ENCODE assay signal across 23 cellular contexts in genomic region chr14:71414631-71415403, GRCh38.
DNase-seq lines count a peak whose midpoint lies in the region; ATAC-seq, FAIRE-seq and TF ChIP-seq lines count a peak whose summit lies in the region.
"Had no signal": no experiment of that assay in that cellular context is flagged by ENCODE, and none has a peak within 500 bp of the region (broad histone marks: within the 10 kb centered on the region; RNA-seq: fewer than 3 reads in every experiment).

No MANE protein-coding gene starts in this region.

- no peak overlapping the region for H3K4me3 Mint-ChIP-seq in GM23338
- H3K4me3 Mint-ChIP-seq: CD4-positive, alpha-beta memory T cell; stimulated activated naive CD8-positive, alpha-beta T cell treated with anti-CD3 and anti-CD28 coated beads, Interleukin-15, amount 100 ng/mL, for 72 hours had no signal

- H3K4me3 ChIP-seq in GM23248 (peak overlapping the region; percentile 47), RWPE2 (ENCODE audit: severe bottlenecking) (no peak overlapping the region), osteoblast (ENCODE audit: insufficient read depth, low read length) (peak overlapping the region; percentile 24), GM23338 (no peak overlapping the region)
- H3K4me3 ChIP-seq: K562, lower lobe of right lung, upper lobe of left lung had no signal

- H3K9me3 Mint-ChIP-seq in GM23338: no peaks in the 10 kb centered on the region
- H3K9me3 Mint-ChIP-seq: CD4-positive, alpha-beta memory T cell had no signal

- H3K79me2 ChIP-seq in GM23248 (ENCODE audit: insufficient read depth): peaks cover 93% of the 10 kb centered on the region
- H3K79me2 ChIP-seq in osteoblast (ENCODE audit: insufficient read depth, low read length): peaks cover 88% of the 10 kb centered on the region
- peaks cover 39% of the 10 kb centered on the region for H3K79me2 ChIP-seq in GM23338 (replicated peaks; ENCODE audit: insufficient read depth)

- H3K27me3 ChIP-seq in GM23248 (replicated peaks; ENCODE audit: insufficient read depth) (no peaks in the 10 kb centered on the region), RWPE2 (ENCODE audit: insufficient read depth, poor library complexity, severe bottlenecking) (no peaks in the 10 kb centered on the region), osteoblast (ENCODE audit: insufficient read depth, low read length) (no peaks in the 10 kb centered on the region), GM23338 (ENCODE audit: insufficient read depth) (no peaks in the 10 kb centered on the region)
- H3K27me3 ChIP-seq: upper lobe of left lung had no signal

- H2AFZ ChIP-seq in GM23248: peak overlapping the region; percentile 14; the same call in 1 of the 2 replicates
- no peak overlapping the region for H2AFZ ChIP-seq in osteoblast (ENCODE audit: low read length)
- H2AFZ ChIP-seq in GM23338: no peak overlapping the region

- peaks cover 2% of the 10 kb centered on the region for H3K27me3 Mint-ChIP-seq in GM23338 (ENCODE audit: insufficient read depth, low read depth, poor library complexity)
- H3K27me3 Mint-ChIP-seq: CD4-positive, alpha-beta memory T cell; stimulated activated naive CD8-positive, alpha-beta T cell treated with anti-CD3 and anti-CD28 coated beads, Interleukin-15, amount 100 ng/mL, for 72 hours had no signal

- H3K27ac ChIP-seq in GM23248: peak overlapping the region; percentile 74
- H3K27ac ChIP-seq in RWPE2 (ENCODE audit: poor library complexity, severe bottlenecking): peak overlapping the region; percentile 74
- peak overlapping the region; percentile 93 for H3K27ac ChIP-seq in osteoblast (ENCODE audit: low read depth, low read length)
- H3K27ac ChIP-seq in GM23338 (ENCODE audit: low read depth): no peak overlapping the region
- H3K27ac ChIP-seq: HL-60, lower lobe of right lung, upper lobe of left lung had no signal

- peak overlapping the region; percentile 44 for H3K9ac ChIP-seq in GM23248

- H3K4me1 Mint-ChIP-seq in GM23338: peaks cover 28% of the 10 kb centered on the region

- peak; percentile 12 for FAIRE-seq in endometrium (lab: Jason Lieb, UNC)
- FAIRE-seq: K562 had no signal

- H3K36me3 Mint-ChIP-seq in GM23338 (ENCODE audit: low read depth): peaks cover 23% of the 10 kb centered on the region; the same call in 2 of the 3 replicates

- ATAC-seq in RWPE2 (ENCODE audit: low read depth): peak; percentile 86
- ATAC-seq in GM23338: no peak
- ATAC-seq in HG02870 (IDR thresholded peaks at IDR 0.05; ENCODE audit: unreplicated experiment): no peak
- ATAC-seq: K562; lower lobe of right lung; stimulated activated naive CD8-positive, alpha-beta T cell treated with anti-CD3 and anti-CD28 coated beads, Interleukin-15, amount 100 ng/mL, for 72 hours had no signal

- H3K4me1 ChIP-seq in GM23248 (ENCODE audit: insufficient read depth): peaks cover 49% of the 10 kb centered on the region
- peaks cover 42% of the 10 kb centered on the region for H3K4me1 ChIP-seq in RWPE2 (ENCODE audit: insufficient read depth, poor library complexity, severe bottlenecking)
- H3K4me1 ChIP-seq in osteoblast (ENCODE audit: insufficient read depth, low read length): peaks cover 42% of the 10 kb centered on the region
- H3K4me1 ChIP-seq in GM23338 (ENCODE audit: insufficient read depth): no peaks in the 10 kb centered on the region; the same call in 1 of the 2 replicates

- H3F3A ChIP-seq in GM23248 (ENCODE audit: insufficient read depth): peaks cover 48% of the 10 kb centered on the region; the same call in 1 of the 2 replicates
- H3F3A ChIP-seq in GM23338 (replicated peaks; ENCODE audit: low read depth): no peaks in the 10 kb centered on the region

- in situ Hi-C loops in GM23248 (cut with MboI): no loop called here
- in situ Hi-C loops in GM13976 (cut with MboI; ENCODE audit: low sequenced_read_pairs, unreplicated experiment): no loop called here

- H3K4me2 ChIP-seq in GM23248 (ENCODE audit: unreplicated experiment) (peak overlapping the region; percentile 77), osteoblast (ENCODE audit: insufficient read depth, low read length) (peak overlapping the region; percentile 74), GM23338 (no peak overlapping the region)

- 3 to 5% methylated on average over 5 of the region's 5 CpGs for WGBS in GM23248 (ENCODE audit: low coverage in 1 of 2, low lambda C conversion rate in 2 of 2, missing lambda C conversion rate in 2 of 2), 2 experiments

- H3K36me3 ChIP-seq in GM23248 (ENCODE audit: low read depth) (no peaks in the 10 kb centered on the region), RWPE2 (ENCODE audit: low read depth) (peaks cover 15% of the 10 kb centered on the region), osteoblast (ENCODE audit: insufficient read depth, low read length) (peaks cover 14% of the 10 kb centered on the region), GM23338 (ENCODE audit: insufficient read depth) (no peaks in the 10 kb centered on the region)
- H3K36me3 ChIP-seq: lower lobe of right lung, upper lobe of left lung had no signal

- DNase-seq in GM23248 (peak; percentile 75), RWPE2 (ENCODE audit: low spot score) (no peak), osteoblast (ENCODE audit: insufficient read length, low spot score, missing footprints) (peak; percentile 70), UCSD-AML1 (lab: John Stamatoyannopoulos, UW; ENCODE audit: unreplicated experiment) (no peak), GM13976 (ENCODE audit: low spot score) (no peak), GM23338 (ENCODE audit: low spot score) (no peak)
- DNase-seq: activated naive CD4-positive, alpha-beta T cell; aorta; CD4-positive, alpha-beta memory T cell; cortex of kidney; DMS79; erythroblast; lower lobe of right lung; NCI-H2029 treated with DMSO at 0.1 percent for 48 hours; NCI-H510A treated with DMSO at 0.1 percent for 48 hours; nucleus accumbens; right cardiac atrium; stimulated activated naive CD8-positive, alpha-beta T cell treated with anti-CD3 and anti-CD28 coated beads, Interleukin-15, amount 100 ng/mL, for 72 hours; upper lobe of left lung had no signal

- H3K9me2 ChIP-seq in GM23248 (ENCODE audit: insufficient read depth) (no peaks in the 10 kb centered on the region), GM23338 (ENCODE audit: insufficient read depth) (no peaks in the 10 kb centered on the region)

- no peak for TF ChIP-seq CTCF in RWPE2 (IDR thresholded peaks at IDR 0.05; ENCODE audit: poor library complexity, severe bottlenecking)
- no peak for TF ChIP-seq CTCF in osteoblast (IDR thresholded peaks at IDR 0.05; ENCODE audit: extremely low read depth, low read depth, low read length)
- no peak for TF ChIP-seq CTCF in GM13976 (IDR thresholded peaks at IDR 0.05; ENCODE audit: borderline replicate concordance, control extremely low read depth, extremely low read depth, insufficient read depth, missing control alignments)
- no peak for TF ChIP-seq CTCF in GM23338 (conservative IDR thresholded peaks at IDR 0.05; ENCODE audit: low read depth in 2 of 2)

- no peak overlapping the region for H3K27ac Mint-ChIP-seq in GM23338
- H3K27ac Mint-ChIP-seq: stimulated activated naive CD8-positive, alpha-beta T cell treated with anti-CD3 and anti-CD28 coated beads, Interleukin-15, amount 100 ng/mL, for 72 hours had no signal

- H3K9me3 ChIP-seq in GM23248 (ENCODE audit: low read depth) (no peaks in the 10 kb centered on the region), RWPE2 (ENCODE audit: severe bottlenecking) (no peaks in the 10 kb centered on the region), osteoblast (ENCODE audit: low read depth, low read length) (no peaks in the 10 kb centered on the region)
- H3K9me3 ChIP-seq: lower lobe of right lung, upper lobe of left lung had no signal

- H4K20me1 ChIP-seq in GM23248 (ENCODE audit: insufficient read depth): no peaks in the 10 kb centered on the region
- no peaks in the 10 kb centered on the region for H4K20me1 ChIP-seq in osteoblast (ENCODE audit: insufficient read depth, low read length)
- no peaks in the 10 kb centered on the region for H4K20me1 ChIP-seq in GM23338 (replicated peaks; ENCODE audit: insufficient read depth)

TF ChIP-seq in GM23338, 12 proteins besides CTCF, POLR2A, EP300 and RAD21 (continues in another document):
- TF ChIP-seq EZH2phosphoT487 (IDR thresholded peaks at IDR 0.05; ENCODE audit: unreplicated experiment) (no peak), ZNF331 (CRISPR knock-in tag; IDR thresholded peaks at IDR 0.05; ENCODE audit: low read depth) (no peak), REST (IDR thresholded peaks at IDR 0.05; ENCODE audit: unreplicated experiment) (no peak), ETS1 (IDR thresholded peaks at IDR 0.05) (no peak), EZH2 (IDR thresholded peaks at IDR 0.05; ENCODE audit: low read depth, unreplicated experiment) (no peak)

Comparison
In these comparisons a context has a peak if more than half of its experiments do, and no peak if none do; other contexts are left out.
1. DNase-seq: peak in GM23248 (single experiment) and osteoblast (single experiment); none in RWPE2 (single experiment), UCSD-AML1 (single experiment), GM13976 (single experiment) and GM23338 (single experiment).
2. H3K4me3 ChIP-seq: peak in GM23248 (single experiment) and osteoblast (single experiment); none in RWPE2 (single experiment) and GM23338 (single experiment).